In genomic region chr7:21426958-21427860, GRCh38 we compare ENCODE assay signal across 8 cellular contexts. TPM values are rescaled to one million over a fixed set of nuclear protein-coding genes. Genes with fewer than 3 reads are reported as not detected.
DNase-seq lines count a peak whose midpoint lies in the region; ATAC-seq and TF ChIP-seq lines count a peak whose summit lies in the region.

No MANE protein-coding gene starts in this region.

- H3K27me3 ChIP-seq in osteoblast (ENCODE audit: insufficient read depth, low read length) (no peaks in the 10 kb centered on the region), thoracic aorta (replicated peaks; ENCODE audit: insufficient read depth) (no peaks in the 10 kb centered on the region)

- H4K20me1 ChIP-seq in osteoblast (ENCODE audit: insufficient read depth, low read length): no peaks in the 10 kb centered on the region

- no peaks in the 10 kb centered on the region for H3K9me3 Mint-ChIP-seq in activated naive CD8-positive, alpha-beta T cell (ENCODE audit: low read depth)
- peaks cover 6% of the 10 kb centered on the region for H3K9me3 Mint-ChIP-seq in glutamatergic neuron (ENCODE audit: unreplicated experiment)

- H3K4me1 ChIP-seq in osteoblast (ENCODE audit: insufficient read depth, low read length) (peaks cover 8% of the 10 kb centered on the region), thoracic aorta (ENCODE audit: control insufficient read depth in 1 of 2, low read depth in 2 of 2) (peaks cover 25 to 38% of the 10 kb centered on the region in 2 donors)

- H3K36me3 ChIP-seq in osteoblast (ENCODE audit: insufficient read depth, low read length) (peaks cover 4% of the 10 kb centered on the region), thoracic aorta (no peaks in the 10 kb centered on the region)

- DNase-seq in GM10266 (ENCODE audit: extremely low spot score) (peak; percentile 96), NCI-H1092 treated with DMSO at 0.1 percent for 48 hours (lab: John Stamatoyannopoulos, UW) (peak; percentile 100), glutamatergic neuron (peak; percentile 100), osteoblast (ENCODE audit: insufficient read length, low spot score, missing footprints) (peak; percentile 100), thoracic aorta (ENCODE audit: low spot score) (peak; percentile 94)

- peak overlapping the region; percentile 98 for H2AFZ ChIP-seq in osteoblast (ENCODE audit: low read length)

- peak overlapping the region; percentile 97 for H3K4me3 Mint-ChIP-seq in activated naive CD8-positive, alpha-beta T cell
- peak overlapping the region; percentile 97 for H3K4me3 Mint-ChIP-seq in glutamatergic neuron (ENCODE audit: unreplicated experiment)

- no peaks in the 10 kb centered on the region for H3K79me2 ChIP-seq in osteoblast (ENCODE audit: insufficient read depth, low read length)

- H3K27me3 Mint-ChIP-seq in activated naive CD8-positive, alpha-beta T cell: no peaks in the 10 kb centered on the region
- H3K27me3 Mint-ChIP-seq in glutamatergic neuron (ENCODE audit: unreplicated experiment): peaks cover 6% of the 10 kb centered on the region

- peak; percentile 75 for ATAC-seq in HG02623 (IDR thresholded peaks at IDR 0.05; ENCODE audit: unreplicated experiment)
- peak; percentile 90 for ATAC-seq in SK-N-SH treated with all-trans-retinoic acid at 6 μM for 48 hours
- ATAC-seq in thoracic aorta (ENCODE audit: insufficient number of reproducible peaks, low FRiP score, low read depth): peak; percentile 87

- H3K27ac ChIP-seq in osteoblast (ENCODE audit: low read depth, low read length): peak overlapping the region; percentile 89
- H3K27ac ChIP-seq in thoracic aorta: peak overlapping the region; percentile 84 to 99

- TF ChIP-seq CTCF in GM10266 (IDR thresholded peaks at IDR 0.05; ENCODE audit: control insufficient read depth, insufficient read depth, low read depth, missing control alignments): no peak
- peak; percentile 13 for TF ChIP-seq CTCF in glutamatergic neuron (IDR thresholded peaks at IDR 0.05; ENCODE audit: partially characterized antibody, unreplicated experiment)
- no peak for TF ChIP-seq CTCF in osteoblast (IDR thresholded peaks at IDR 0.05; ENCODE audit: extremely low read depth, low read depth, low read length)
- no peak for TF ChIP-seq CTCF in thoracic aorta (IDR thresholded peaks at IDR 0.05)

- peaks cover 44% of the 10 kb centered on the region for H3K4me1 Mint-ChIP-seq in activated naive CD8-positive, alpha-beta T cell (ENCODE audit: low read depth)
- peaks cover 12% of the 10 kb centered on the region for H3K4me1 Mint-ChIP-seq in glutamatergic neuron (ENCODE audit: low read depth, unreplicated experiment)

- peak overlapping the region; percentile 99 for H3K27ac Mint-ChIP-seq in activated naive CD8-positive, alpha-beta T cell
- H3K27ac Mint-ChIP-seq in glutamatergic neuron (ENCODE audit: unreplicated experiment): peak overlapping the region; percentile 99

- peaks cover 13% of the 10 kb centered on the region for H3K36me3 Mint-ChIP-seq in activated naive CD8-positive, alpha-beta T cell
- no peaks in the 10 kb centered on the region for H3K36me3 Mint-ChIP-seq in glutamatergic neuron (ENCODE audit: unreplicated experiment)

- H3K9me3 ChIP-seq in osteoblast (ENCODE audit: low read depth, low read length): no peaks in the 10 kb centered on the region
- no peaks in the 10 kb centered on the region for H3K9me3 ChIP-seq in thoracic aorta

- peak overlapping the region; percentile 100 for H3K4me2 ChIP-seq in osteoblast (ENCODE audit: insufficient read depth, low read length)

- peak overlapping the region; percentile 93 for H3K4me3 ChIP-seq in osteoblast (ENCODE audit: insufficient read depth, low read length)
- peak overlapping the region; percentile 76 for H3K4me3 ChIP-seq in thoracic aorta

TF ChIP-seq in SK-N-SH treated with all-trans-retinoic acid at 6 μM for 48 hours, 23 proteins besides CTCF, POLR2A, EP300 and RAD21:
- no peak for TF ChIP-seq CSDC2 (CRISPR knock-in tag; IDR thresholded peaks at IDR 0.05)
- 0 out of 2 replicates have a peak, but pooled peaks have one; percentile 29 for TF ChIP-seq ZFP3 (CRISPR knock-in tag; IDR thresholded peaks at IDR 0.05)
- TF ChIP-seq, protein P1, sequence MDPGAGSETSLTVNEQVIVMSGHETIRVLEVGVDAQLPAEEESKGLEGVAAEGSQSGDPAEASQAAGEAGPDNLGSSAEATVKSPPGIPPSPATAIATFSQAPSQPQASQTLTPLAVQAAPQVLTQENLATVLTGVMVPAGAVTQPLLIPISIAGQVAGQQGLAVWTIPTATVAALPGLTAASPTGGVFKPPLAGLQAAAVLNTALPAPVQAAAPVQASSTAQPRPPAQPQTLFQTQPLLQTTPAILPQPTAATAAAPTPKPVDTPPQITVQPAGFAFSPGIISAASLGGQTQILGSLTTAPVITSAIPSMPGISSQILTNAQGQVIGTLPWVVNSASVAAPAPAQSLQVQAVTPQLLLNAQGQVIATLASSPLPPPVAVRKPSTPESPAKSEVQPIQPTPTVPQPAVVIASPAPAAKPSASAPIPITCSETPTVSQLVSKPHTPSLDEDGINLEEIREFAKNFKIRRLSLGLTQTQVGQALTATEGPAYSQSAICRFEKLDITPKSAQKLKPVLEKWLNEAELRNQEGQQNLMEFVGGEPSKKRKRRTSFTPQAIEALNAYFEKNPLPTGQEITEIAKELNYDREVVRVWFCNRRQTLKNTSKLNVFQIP (CRISPR knock-in tag; IDR thresholded peaks at IDR 0.05; ENCODE audit: borderline replicate concordance, low read depth): no peak
- peak; percentile 58; the same call in 1 of the 2 replicates for TF ChIP-seq ESRRG (CRISPR knock-in tag; IDR thresholded peaks at IDR 0.05)
- TF ChIP-seq BACH2 (CRISPR knock-in tag; IDR thresholded peaks at IDR 0.05; ENCODE audit: borderline replicate concordance): no peak
- TF ChIP-seq ZFP30 (CRISPR knock-in tag; IDR thresholded peaks at IDR 0.05): no peak

RNA-seq across cellular contexts. Expression of gene SP4, which starts 0.7 kb away (rescaled TPM):
- total RNA-seq in glutamatergic neuron (ENCODE audit: unreplicated experiment) (13.2 TPM), osteoblast (5.0 and 5.1 TPM in 2 replicates), thoracic aorta (1 to 10 TPM; 7.4 to 8.0 TPM)

Comparison
In these comparisons a context has a peak if more than half of its experiments do, and no peak if none do; other contexts are left out.
1. Peak in every context shown above with its lines: DNase-seq, ATAC-seq, H3K4me3 ChIP-seq and H3K27ac ChIP-seq.